8 cellular contexts compared by ENCODE assay signal in the genomic region with DNA sequence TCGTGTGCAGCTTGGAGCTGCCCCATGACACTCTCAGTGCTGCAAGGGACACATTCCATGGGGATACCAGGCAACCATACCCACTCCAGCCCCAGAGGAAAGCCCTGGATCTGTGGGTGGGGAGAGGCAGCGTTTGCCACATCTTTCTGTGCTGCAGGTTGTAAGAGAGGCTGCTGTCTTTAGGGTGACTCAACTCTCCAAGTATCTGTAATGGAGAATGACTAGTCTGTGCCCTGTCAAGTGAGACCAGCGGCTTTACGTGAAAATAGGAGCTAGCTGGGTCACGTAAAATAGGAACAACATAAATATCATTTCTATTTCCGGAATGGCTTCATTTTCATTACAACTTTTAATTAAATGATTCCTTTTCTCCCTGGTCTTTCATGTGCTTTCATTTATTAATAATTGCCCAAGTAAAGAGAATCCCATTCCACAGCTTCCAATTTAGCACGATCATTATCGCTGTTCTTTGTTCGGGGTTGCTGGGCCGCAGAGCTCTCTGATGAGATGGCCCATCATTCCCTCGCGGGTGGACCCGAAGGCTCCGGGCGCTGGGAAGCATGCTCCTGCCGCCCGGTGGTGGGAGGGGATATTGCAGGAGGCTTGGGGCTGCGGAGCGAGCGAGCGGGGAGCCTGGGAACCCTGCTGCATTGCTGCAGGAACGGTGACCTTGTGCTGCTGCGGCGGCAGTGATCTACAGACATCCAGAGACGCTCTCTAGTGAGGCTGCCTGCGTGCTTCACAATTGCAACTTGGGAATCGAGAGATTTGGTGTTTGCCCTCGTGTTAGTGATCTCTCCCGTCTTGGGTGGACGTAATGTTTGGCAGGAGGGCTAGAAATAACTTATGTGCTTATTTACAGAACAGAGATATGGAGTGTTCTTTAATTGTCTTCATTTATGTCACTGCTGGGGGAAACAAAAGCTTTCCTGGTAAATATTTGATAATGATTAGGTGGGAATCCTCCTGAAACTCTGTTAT.
A peak's percentile ranks its signal among the peaks of the same experiment; 100 is the strongest.
DNase-seq lines count a peak whose midpoint lies in the region; ATAC-seq lines count a peak whose summit lies in the region.

No MANE protein-coding gene starts in this region.

- H3K4me3 Mint-ChIP-seq in memory B cell: peak overlapping the region; percentile 75

- no peaks in the 10 kb centered on the region for H3K9me3 Mint-ChIP-seq in memory B cell

- DNase-seq in CMK (ENCODE audit: low read depth) (peak; percentile 30), NCI-H510A treated with DMSO at 0.1 percent for 48 hours (lab: John Stamatoyannopoulos, UW) (peak; percentile 58), ecto neural progenitor cell (ENCODE audit: low spot score) (peak; percentile 91), memory B cell (ENCODE audit: low spot score in 2 of 2) (peak; percentile 18 to 48)
- peak; percentile 20 to 40 for DNase-seq in activated CD4-positive, alpha-beta T cell treated with anti-CD3 and anti-CD28 coated beads, Interleukin-2, amount 50 U/mL, for 24 hours (ENCODE audit: low read depth in 1 of 2, low spot score in 1 of 2)
- DNase-seq in stimulated activated CD8-positive, alpha-beta memory T cell treated with anti-CD3 and anti-CD28 coated beads, Interleukin-4, amount 100 ng/mL, for 48 hours: peak; percentile 84

- H3K36me3 Mint-ChIP-seq in memory B cell: no peaks in the 10 kb centered on the region

- no peak overlapping the region for H3K27ac Mint-ChIP-seq in memory B cell

- peaks cover 9% of the 10 kb centered on the region for H3K4me1 Mint-ChIP-seq in memory B cell

- H3K27me3 Mint-ChIP-seq in memory B cell: peaks cover 25% of the 10 kb centered on the region

- ATAC-seq in GM19438 (IDR thresholded peaks at IDR 0.05; ENCODE audit: low read depth, unreplicated experiment): peak; percentile 98
- peak; percentile 94 for ATAC-seq in HG03460 (IDR thresholded peaks at IDR 0.05; ENCODE audit: unreplicated experiment)
- peak; percentile 63 for ATAC-seq in memory B cell (ENCODE audit: low read depth)

Comparison
In these comparisons a context has a peak if more than half of its experiments do, and no peak if none do; other contexts are left out.
1. Peak in every context shown above with its lines: DNase-seq and ATAC-seq.
2. DNase-seq: peak in every context shown above with its lines; median percentile 91 in ecto neural progenitor cell; 84 in stimulated activated CD8-positive, alpha-beta memory T cell treated with anti-CD3 and anti-CD28 coated beads, Interleukin-4, amount 100 ng/mL, for 48 hours; 58 in NCI-H510A treated with DMSO at 0.1 percent for 48 hours; 33 in memory B cell; 30 in CMK; 30 in activated CD4-positive, alpha-beta T cell treated with anti-CD3 and anti-CD28 coated beads, Interleukin-2, amount 50 U/mL, for 24 hours.